15 cellular contexts compared by ENCODE assay signal in genomic region chr6:150692604-150693003, GRCh38.
DNase-seq lines count a peak whose midpoint lies in the region; ATAC-seq and TF ChIP-seq lines count a peak whose summit lies in the region.
"Had no signal": no experiment of that assay in that cellular context is flagged by ENCODE, and none has a peak within 500 bp of the region (broad histone marks: within the 10 kb centered on the region; RNA-seq: fewer than 3 reads in every experiment).

No MANE protein-coding gene starts in this region.

- no peaks in the 10 kb centered on the region for H3K36me3 Mint-ChIP-seq in nephron (ENCODE audit: low read depth)
- H3K36me3 Mint-ChIP-seq in activated naive CD8-positive, alpha-beta T cell treated with anti-CD3 and anti-CD28 coated beads for 36 hours = no peaks in the 10 kb centered on the region
- H3K36me3 Mint-ChIP-seq: WTC11 had no signal

- H3K4me1 Mint-ChIP-seq in nephron = peaks cover 62% of the 10 kb centered on the region
- H3K4me1 Mint-ChIP-seq in activated naive CD8-positive, alpha-beta T cell treated with anti-CD3 and anti-CD28 coated beads for 36 hours = no peaks in the 10 kb centered on the region

- peak; percentile 84 for ATAC-seq in GM18873 (IDR thresholded peaks at IDR 0.05; ENCODE audit: low FRiP score, unreplicated experiment)
- ATAC-seq in GM21737 (IDR thresholded peaks at IDR 0.05; ENCODE audit: unreplicated experiment) = peak; percentile 79
- ATAC-seq in HG03097 (IDR thresholded peaks at IDR 0.05; ENCODE audit: low FRiP score, unreplicated experiment) = peak; percentile 72
- ATAC-seq: WTC11 had no signal

- no peak overlapping the region for H3K4me3 Mint-ChIP-seq in nephron
- no peak overlapping the region for H3K4me3 Mint-ChIP-seq in activated naive CD8-positive, alpha-beta T cell treated with anti-CD3 and anti-CD28 coated beads for 36 hours
- H3K4me3 Mint-ChIP-seq: activated T-helper 1 cell treated with anti-CD3 and anti-CD28 coated beads, Interleukin-12 subunit alpha, Interleukin-12 subunit beta, Interleukin-2, Interleukin-4 antibody, amounts not matched to agents 30 ng/mL and 10 ng/mL and 1 ng/mL, durations not matched to agents 14 hours and 24 hours and 36 hours; WTC11 had no signal

- peak overlapping the region in 2 of 3 experiments; percentile 45 to 56 for H3K27ac Mint-ChIP-seq in nephron
- H3K27ac Mint-ChIP-seq in activated naive CD8-positive, alpha-beta T cell treated with anti-CD3 and anti-CD28 coated beads for 36 hours = no peak overlapping the region
- H3K27ac Mint-ChIP-seq: activated T-helper 1 cell treated with anti-CD3 and anti-CD28 coated beads, Interleukin-12 subunit alpha, Interleukin-12 subunit beta, Interleukin-2, Interleukin-4 antibody, amounts not matched to agents 30 ng/mL and 10 ng/mL and 1 ng/mL, durations not matched to agents 14 hours and 24 hours and 36 hours; WTC11 had no signal

- no peak for TF ChIP-seq CTCF in nephron (IDR thresholded peaks at IDR 0.05; ENCODE audit: unreplicated experiment in 3 of 3)
- no peak for TF ChIP-seq CTCF in prostate gland (IDR thresholded peaks at IDR 0.05)

- intact Hi-C loops in prostate gland (cut with DNase I) = no loop called here

- no peaks in the 10 kb centered on the region for H3K4me1 ChIP-seq in prostate gland (replicated peaks)

- no peak for TF ChIP-seq POLR2A in prostate gland (IDR thresholded peaks at IDR 0.05)

- no peaks in the 10 kb centered on the region for H3K9me3 ChIP-seq in prostate gland
- H3K9me3 ChIP-seq: left ventricle myocardium inferior had no signal

- no peaks in the 10 kb centered on the region for H3K27me3 Mint-ChIP-seq in nephron (ENCODE audit: low read depth)
- peaks cover 4% of the 10 kb centered on the region for H3K27me3 Mint-ChIP-seq in activated naive CD8-positive, alpha-beta T cell treated with anti-CD3 and anti-CD28 coated beads for 36 hours

- H3K4me3 ChIP-seq in prostate gland = no peak overlapping the region
- H3K4me3 ChIP-seq: left ventricle myocardium inferior had no signal

- DNase-seq in germinal center (ENCODE audit: low spot score) (no peak), prostate gland (ENCODE audit: low spot score) (no peak), T1000 (lab: John Stamatoyannopoulos, UW) (no peak)
- DNase-seq in activated naive CD8-positive, alpha-beta T cell treated with anti-CD3 and anti-CD28 coated beads for 36 hours = no peak
- DNase-seq: left ventricle myocardium inferior; Right ventricle myocardium superior; small intestine; stimulated activated CD8-positive, alpha-beta memory T cell treated with anti-CD3 and anti-CD28 coated beads, Interleukin-4, amount 100 ng/mL, for 48 hours had no signal

- H3K9me3 Mint-ChIP-seq in nephron = no peaks in the 10 kb centered on the region
- H3K9me3 Mint-ChIP-seq in activated naive CD8-positive, alpha-beta T cell treated with anti-CD3 and anti-CD28 coated beads for 36 hours = no peaks in the 10 kb centered on the region
- H3K9me3 Mint-ChIP-seq: activated T-helper 1 cell treated with anti-CD3 and anti-CD28 coated beads, Interleukin-12 subunit alpha, Interleukin-12 subunit beta, Interleukin-2, Interleukin-4 antibody, amounts not matched to agents 30 ng/mL and 10 ng/mL and 1 ng/mL, durations not matched to agents 14 hours and 24 hours and 36 hours; WTC11 had no signal

- 100% methylated on average over 2 of the region's 2 CpGs for WGBS in prostate gland

- no peak overlapping the region for H3K27ac ChIP-seq in prostate gland
- H3K27ac ChIP-seq: HL-60 had no signal

- no peaks in the 10 kb centered on the region for H3K36me3 ChIP-seq in prostate gland
- H3K36me3 ChIP-seq: left ventricle myocardium inferior had no signal

- H3K27me3 ChIP-seq in prostate gland (replicated peaks; ENCODE audit: insufficient read depth) = no peaks in the 10 kb centered on the region
